Comparison of ENCODE assay signal across 30 cellular contexts in the genomic region with DNA sequence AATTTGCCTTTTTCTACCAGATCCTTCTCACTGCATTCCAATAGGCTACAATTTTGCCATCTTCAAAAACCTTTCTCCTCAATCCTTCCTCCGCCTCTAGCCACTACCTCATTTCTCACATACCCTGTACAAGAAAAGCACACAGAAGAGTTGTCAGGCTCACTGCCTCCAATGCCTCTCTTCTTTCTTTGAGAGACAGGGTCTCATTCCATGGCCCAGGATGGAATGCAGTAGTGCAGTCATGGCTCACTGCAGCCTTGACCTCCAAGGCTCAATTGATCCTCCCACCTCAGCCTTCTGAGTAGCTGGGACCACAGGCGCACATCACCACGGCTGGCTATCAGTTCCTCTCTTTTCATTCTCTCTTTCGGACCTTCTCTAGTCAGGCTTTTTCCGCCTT. TPM values are rescaled to one million over a fixed set of nuclear protein-coding genes. Genes with fewer than 3 reads are reported as not detected.
"Had no signal": no experiment of that assay in that cellular context is flagged by ENCODE, and none has a peak within 500 bp of the region (broad histone marks: within the 10 kb centered on the region; RNA-seq: fewer than 3 reads in every experiment).

No MANE protein-coding gene starts in this region.

- H3K27ac Mint-ChIP-seq: mesothelial cell of epicardium; nephron progenitor cell; neural progenitor cell; progenitor cell of endocrine pancreas; stimulated activated memory B cell treated with anti-CD40 and anti-IgM and Interleukin-4, amounts not matched to agents 10 μg/mL and 1 μg/mL and 100 μg/mL, for 72 hours; stimulated activated naive CD8-positive, alpha-beta T cell treated with anti-CD3 and anti-CD28 coated beads, Interleukin-15, Interleukin-2, amounts not matched to agents 100 ng/mL and 50 ng/mL, for 24 hours had no signal

- H3K36me3 Mint-ChIP-seq: mesothelial cell of epicardium; natural killer cell; neural progenitor cell; stimulated activated memory B cell treated with anti-CD40 and anti-IgM and Interleukin-4, amounts not matched to agents 10 μg/mL and 1 μg/mL and 100 μg/mL, for 72 hours had no signal

- H3K4me3 Mint-ChIP-seq: immature natural killer cell; mesothelial cell of epicardium; naive B cell; natural killer cell; nephron progenitor cell; neural progenitor cell; stimulated activated memory B cell treated with anti-CD40 and anti-IgM and Interleukin-4, amounts not matched to agents 10 μg/mL and 1 μg/mL and 100 μg/mL, for 72 hours; stimulated activated naive CD8-positive, alpha-beta T cell treated with anti-CD3 and anti-CD28 coated beads, Interleukin-15, Interleukin-2, amounts not matched to agents 100 ng/mL and 50 ng/mL, for 24 hours had no signal

- DNase-seq: hypothalamus; immature natural killer cell; kidney; left colon; left ventricle myocardium inferior; mesendoderm; naive B cell; natural killer cell; nephron progenitor cell; occipital lobe; ovary; right lobe of liver; stimulated activated CD4-positive, alpha-beta T cell treated with anti-CD3 and anti-CD28 coated beads, Interleukin-1b, Interleukin-23, amount 100 ng/mL, for 48 hours; stimulated activated CD4-positive, alpha-beta T cell treated with anti-CD3 and anti-CD28 coated beads, Interleukin-2, amount 100 ng/mL, for 48 hours; stimulated activated CD4-positive, alpha-beta T cell treated with anti-CD3 and anti-CD28 coated beads, Interleukin-4, amount 100 ng/mL, for 4 hours; stimulated activated CD8-positive, alpha-beta memory T cell treated with anti-CD3 and anti-CD28 coated beads, Interleukin-4, amount 100 ng/mL, for 48 hours; tibial artery; trophoblast cell; upper lobe of right lung had no signal

- FAIRE-seq: islet of Langerhans, kidney, urothelium cell line had no signal

- H3K9me3 Mint-ChIP-seq: naive B cell; natural killer cell; stimulated activated memory B cell treated with anti-CD40 and anti-IgM and Interleukin-4, amounts not matched to agents 10 μg/mL and 1 μg/mL and 100 μg/mL, for 72 hours; stimulated activated naive CD8-positive, alpha-beta T cell treated with anti-CD3 and anti-CD28 coated beads, Interleukin-15, Interleukin-2, amounts not matched to agents 100 ng/mL and 50 ng/mL, for 24 hours had no signal

- H3K4me1 Mint-ChIP-seq: mesothelial cell of epicardium, neural progenitor cell had no signal

- ATAC-seq: left colon; natural killer cell; right lobe of liver; stimulated activated memory B cell treated with anti-CD40 and anti-IgM and Interleukin-4, amounts not matched to agents 10 μg/mL and 1 μg/mL and 100 μg/mL, for 72 hours; upper lobe of right lung had no signal

RNA-seq across cellular contexts. Expression of a gene that starts 36.8 kb away (rescaled TPM):
- total RNA-seq: mononuclear cell, natural killer cell, occipital lobe, pulmonary artery endothelial cell, renal cortical epithelial cell, skeletal muscle tissue had no signal
- polyA plus RNA-seq: immature natural killer cell had no signal

RNA-seq across cellular contexts. Expression of a gene that starts 37.3 kb away (rescaled TPM):
- total RNA-seq: natural killer cell, occipital lobe, pulmonary artery endothelial cell had no signal
- polyA plus RNA-seq: immature natural killer cell had no signal

RNA-seq across cellular contexts. Expression of a gene that starts 56.1 kb away (rescaled TPM):
- total RNA-seq: progenitor cell of endocrine pancreas, pulmonary artery endothelial cell, renal cortical epithelial cell had no signal
- polyA plus RNA-seq: immature natural killer cell had no signal

RNA-seq across cellular contexts. Expression of a gene that starts 59.8 kb away (rescaled TPM):
- total RNA-seq: natural killer cell, occipital lobe, progenitor cell of endocrine pancreas, renal cortical epithelial cell had no signal
